15 cellular contexts compared by ENCODE assay signal in genomic region chr7:35658602-35659201, GRCh38. TPM values are rescaled to one million over a fixed set of nuclear protein-coding genes. Genes with fewer than 3 reads are reported as not detected.
DNase-seq lines count a peak whose midpoint lies in the region; ATAC-seq and TF ChIP-seq lines count a peak whose summit lies in the region.
"Had no signal": no experiment of that assay in that cellular context is flagged by ENCODE, and none has a peak within 500 bp of the region (broad histone marks: within the 10 kb centered on the region; RNA-seq: fewer than 3 reads in every experiment).

No MANE protein-coding gene starts in this region.

- peaks cover 48% of the 10 kb centered on the region for H3K36me3 Mint-ChIP-seq in memory B cell
- H3K36me3 Mint-ChIP-seq in WTC11: peaks cover 32% of the 10 kb centered on the region

- DNase-seq in memory B cell (ENCODE audit: low spot score in 2 of 2) (no peak), WTC11 (ENCODE audit: low spot score) (no peak), hippocampal formation (lab: John Stamatoyannopoulos, UW) (no peak)
- DNase-seq in NK-92 treated with Interleukin-12 subunit alpha and Interleukin-12 subunit beta, amount 100 ng/mL, for 24 hours (lab: John Stamatoyannopoulos, UW): no peak
- DNase-seq: activated CD4-positive, alpha-beta T cell treated with anti-CD3 and anti-CD28 coated beads for 1 hour; activated T-cell treated with anti-CD3 and anti-CD28 coated beads, Interleukin-2, amount 50 U/mL, for 48 hours; amniotic stem cell; DMS79; GM23248; kidney glomerular epithelial cell; T-helper 1 cell; thyroid gland had no signal

- POLR2A ChIA-PET in WTC11 (lab: Charles Lee): no interaction called here

- H3K27ac Mint-ChIP-seq in memory B cell: peak overlapping the region; percentile 90
- H3K27ac Mint-ChIP-seq in WTC11: no peak overlapping the region

- no peaks in the 10 kb centered on the region for H3K27me3 Mint-ChIP-seq in memory B cell
- no peaks in the 10 kb centered on the region for H3K27me3 Mint-ChIP-seq in WTC11 (ENCODE audit: low read depth)

- H3K9me3 Mint-ChIP-seq in memory B cell (peaks cover 9% of the 10 kb centered on the region), WTC11 (peaks cover 30% of the 10 kb centered on the region)

- H3K4me1 Mint-ChIP-seq in memory B cell (peaks cover 39% of the 10 kb centered on the region), WTC11 (no peaks in the 10 kb centered on the region)

- TF ChIP-seq CTCF in WTC11 (IDR thresholded peaks at IDR 0.05): no peak

- no peak overlapping the region for H3K4me3 Mint-ChIP-seq in memory B cell
- H3K4me3 Mint-ChIP-seq in WTC11: no peak overlapping the region

- CTCF ChIA-PET in WTC11 (lab: Charles Lee): no interaction called here

- ATAC-seq in GM18861 (IDR thresholded peaks at IDR 0.05; ENCODE audit: unreplicated experiment) (peak; percentile 67), GM21390 (IDR thresholded peaks at IDR 0.05; ENCODE audit: unreplicated experiment) (peak; percentile 56), HG03378 (IDR thresholded peaks at IDR 0.05; ENCODE audit: unreplicated experiment) (peak; percentile 61), memory B cell (ENCODE audit: low read depth) (no peak), WTC11 (no peak)

TF ChIP-seq in WTC11, 78 proteins besides CTCF, POLR2A, EP300 and RAD21:
- no peak for TF ChIP-seq ZMAT4 (CRISPR knock-in tag; IDR thresholded peaks at IDR 0.05)
- no peak for TF ChIP-seq USF1 (CRISPR knock-in tag; IDR thresholded peaks at IDR 0.05)
- no peak for TF ChIP-seq HMGA2 (CRISPR knock-in tag; IDR thresholded peaks at IDR 0.05)
- no peak for TF ChIP-seq CREM (CRISPR knock-in tag; IDR thresholded peaks at IDR 0.05)
- TF ChIP-seq ZNF121 (CRISPR knock-in tag; IDR thresholded peaks at IDR 0.05): no peak
- no peak for TF ChIP-seq ESRRA (CRISPR knock-in tag; IDR thresholded peaks at IDR 0.05; ENCODE audit: borderline replicate concordance)
- TF ChIP-seq ZNF416 (CRISPR knock-in tag; IDR thresholded peaks at IDR 0.05): no peak
- TF ChIP-seq, protein P1, sequence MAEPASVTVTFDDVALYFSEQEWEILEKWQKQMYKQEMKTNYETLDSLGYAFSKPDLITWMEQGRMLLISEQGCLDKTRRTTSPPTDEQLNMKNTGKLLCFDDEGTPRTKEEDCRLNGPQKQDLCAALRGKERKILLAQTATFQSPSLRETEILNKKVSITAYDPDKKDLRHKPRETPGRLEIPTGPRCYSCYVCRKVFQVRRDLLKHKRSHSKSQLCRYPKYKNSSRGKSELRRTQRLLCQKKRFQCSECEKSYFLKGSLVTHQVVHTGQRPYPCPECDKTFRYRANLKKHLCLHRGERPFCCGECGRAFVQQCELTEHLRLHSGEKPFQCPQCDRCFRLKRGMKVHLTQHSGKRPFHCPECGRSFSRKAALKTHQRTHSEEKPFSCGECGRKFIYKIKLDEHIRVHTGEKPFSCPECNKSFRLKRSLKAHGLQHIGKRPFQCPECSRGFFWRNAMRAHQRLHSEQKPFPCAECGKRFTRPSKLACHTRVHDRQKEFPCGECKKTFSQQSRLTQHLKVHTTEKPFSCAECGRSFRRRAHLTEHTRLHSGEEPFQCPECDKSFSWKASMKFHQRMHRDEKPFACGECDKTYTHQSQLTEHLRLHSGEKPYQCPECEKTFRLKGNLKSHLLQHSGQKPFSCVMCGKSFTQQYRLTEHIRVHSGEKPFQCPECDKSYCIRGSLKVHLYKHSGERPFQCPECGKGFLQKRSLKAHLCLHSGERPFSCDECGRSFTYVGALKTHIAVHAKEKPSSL (CRISPR knock-in tag; conservative IDR thresholded peaks at IDR 0.05): no peak
- no peak for TF ChIP-seq ZBTB43 (CRISPR knock-in tag; IDR thresholded peaks at IDR 0.05)
- no peak for TF ChIP-seq GTF2I (CRISPR knock-in tag; conservative IDR thresholded peaks at IDR 0.05)
- no peak for TF ChIP-seq SOX15 (CRISPR knock-in tag; IDR thresholded peaks at IDR 0.05)
- TF ChIP-seq FOXP4 (CRISPR knock-in tag; IDR thresholded peaks at IDR 0.05): no peak
- TF ChIP-seq ATF2 (CRISPR knock-in tag; IDR thresholded peaks at IDR 0.05; ENCODE audit: borderline replicate concordance, low read depth): no peak
- TF ChIP-seq ELF4 (CRISPR knock-in tag; IDR thresholded peaks at IDR 0.05; ENCODE audit: low read depth): no peak
- TF ChIP-seq NR1H2 (CRISPR knock-in tag; IDR thresholded peaks at IDR 0.05): no peak

RNA-seq across cellular contexts. Expression of gene HERPUD2, which starts 36.2 kb away (rescaled TPM):
- total RNA-seq in WTC11 (2021): 15.5 to 18.5 TPM (median 16.2 TPM) in 3 replicates

Comparison
In these comparisons a context has a peak if more than half of its experiments do, and no peak if none do; other contexts are left out.
1. ATAC-seq: peak in GM18861 (single experiment), GM21390 (single experiment) and HG03378 (single experiment); none in memory B cell (single experiment) and WTC11 (single experiment).